In genomic region chr11:119030329-119031047, GRCh38 we compare ENCODE assay signal across 8 cellular contexts. TPM values are rescaled to one million over a fixed set of nuclear protein-coding genes. Genes with fewer than 3 reads are reported as not detected.
DNase-seq lines count a peak whose midpoint lies in the region; ATAC-seq lines count a peak whose summit lies in the region.

SLC37A4 (minus strand) TSS chr11:119030877.

- H3K4me3 Mint-ChIP-seq in activated CD4-positive, alpha-beta T cell treated with anti-CD3 and anti-CD28 coated beads, Interleukin-2, amount 10 ng/mL, durations not matched to agents 7 days and 5 days, result peak within 1 kb of the TSS; percentile 70

- DNase-seq in NCI-H69 (lab: John Stamatoyannopoulos, UW) (peak; percentile 100), cortex of kidney (lab: John Stamatoyannopoulos, UW) (peak; percentile 57), left colon (peak; percentile 98 to 99)
- DNase-seq in activated CD4-positive, alpha-beta T cell treated with anti-CD3 and anti-CD28 coated beads, Interleukin-2, amount 10 ng/mL, durations not matched to agents 7 days and 5 days, result peak; percentile 98
- peak; percentile 98 for DNase-seq in stimulated activated CD4-positive, alpha-beta T cell treated with anti-CD3 and anti-CD28 coated beads, Interleukin-1b, Interleukin-23, amount 100 ng/mL, for 48 hours

- no peaks in the 10 kb centered on the region for H3K27me3 ChIP-seq in BLaER1

- peaks cover 35% of the 10 kb centered on the region for H3K36me3 ChIP-seq in BLaER1

- H3K9ac ChIP-seq in BLaER1, result peak within 1 kb of the TSS; percentile 79

- H3K36me3 Mint-ChIP-seq in activated CD4-positive, alpha-beta T cell treated with anti-CD3 and anti-CD28 coated beads, Interleukin-2, amount 10 ng/mL, durations not matched to agents 7 days and 5 days (ENCODE audit: low read depth), result peaks cover 15% of the 10 kb centered on the region

- peak within 1 kb of the TSS; percentile 72 for H3K27ac ChIP-seq in BLaER1

- ATAC-seq in GM19328 (IDR thresholded peaks at IDR 0.05; ENCODE audit: unreplicated experiment) (peak; percentile 68), HG03520 (IDR thresholded peaks at IDR 0.05; ENCODE audit: unreplicated experiment) (peak; percentile 72), left colon (peak; percentile 81)

- H3K4me1 Mint-ChIP-seq in activated CD4-positive, alpha-beta T cell treated with anti-CD3 and anti-CD28 coated beads, Interleukin-2, amount 10 ng/mL, durations not matched to agents 7 days and 5 days, result peaks cover 28% of the 10 kb centered on the region

- peak within 1 kb of the TSS; percentile 98 for H3K4me2 ChIP-seq in BLaER1

- H3K27ac Mint-ChIP-seq in activated CD4-positive, alpha-beta T cell treated with anti-CD3 and anti-CD28 coated beads, Interleukin-2, amount 10 ng/mL, durations not matched to agents 7 days and 5 days, result peak within 1 kb of the TSS; percentile 81

- intact Hi-C loops in left colon (cut with DNase I, micrococcal nuclease), result no loop called here

- CTCF ChIA-PET in activated CD4-positive, alpha-beta T cell treated with anti-CD3 and anti-CD28 coated beads, Interleukin-2, amount 10 ng/mL, durations not matched to agents 7 days and 5 days (lab: Charles Lee), result interaction anchor here (0.7 to 2.3 kb wide), 16 partner anchors 7 to 307 kb away, joined by 3 to 15 read pairs (median 4); partner anchors contain the start of gene BCL9L

- H4K20me1 ChIP-seq in BLaER1, result no peaks in the 10 kb centered on the region

- H3K4me1 ChIP-seq in BLaER1, result peaks cover 30% of the 10 kb centered on the region

- POLR2A ChIA-PET in activated CD4-positive, alpha-beta T cell treated with anti-CD3 and anti-CD28 coated beads, Interleukin-2, amount 10 ng/mL, durations not matched to agents 7 days and 5 days (lab: Charles Lee), result interaction anchor here (0.6 to 0.7 kb wide), 2 partner anchors 12 to 88 kb away, joined by 3 read pairs; partner anchors contain the start of genes RPS25 and TRAPPC4

- no peaks in the 10 kb centered on the region for H3K9me3 Mint-ChIP-seq in activated CD4-positive, alpha-beta T cell treated with anti-CD3 and anti-CD28 coated beads, Interleukin-2, amount 10 ng/mL, durations not matched to agents 7 days and 5 days

- H3K4me3 ChIP-seq in BLaER1, result peak within 1 kb of the TSS; percentile 85

- no peaks in the 10 kb centered on the region for H3K9me3 ChIP-seq in BLaER1

- no peaks in the 10 kb centered on the region for H3K27me3 Mint-ChIP-seq in activated CD4-positive, alpha-beta T cell treated with anti-CD3 and anti-CD28 coated beads, Interleukin-2, amount 10 ng/mL, durations not matched to agents 7 days and 5 days

RNA-seq across cellular contexts. Expression of gene SLC37A4, which starts in this region (rescaled TPM):
- total RNA-seq in activated CD4-positive, alpha-beta T cell treated with anti-CD3 and anti-CD28 coated beads, Interleukin-2, amount 10 ng/mL, durations not matched to agents 7 days and 5 days, result 10 to 100 TPM; 17.9 to 19.4 TPM
- total RNA-seq in left colon, result 10 to 100 TPM; 43.0 to 59.9 TPM

Comparison
In these comparisons a context has a peak if more than half of its experiments do, and no peak if none do; other contexts are left out.
1. Peak in every context shown above with its lines: DNase-seq, ATAC-seq, H3K4me3 ChIP-seq and H3K27ac ChIP-seq.